ENCODE assay signal across 25 cellular contexts in the genomic region with DNA sequence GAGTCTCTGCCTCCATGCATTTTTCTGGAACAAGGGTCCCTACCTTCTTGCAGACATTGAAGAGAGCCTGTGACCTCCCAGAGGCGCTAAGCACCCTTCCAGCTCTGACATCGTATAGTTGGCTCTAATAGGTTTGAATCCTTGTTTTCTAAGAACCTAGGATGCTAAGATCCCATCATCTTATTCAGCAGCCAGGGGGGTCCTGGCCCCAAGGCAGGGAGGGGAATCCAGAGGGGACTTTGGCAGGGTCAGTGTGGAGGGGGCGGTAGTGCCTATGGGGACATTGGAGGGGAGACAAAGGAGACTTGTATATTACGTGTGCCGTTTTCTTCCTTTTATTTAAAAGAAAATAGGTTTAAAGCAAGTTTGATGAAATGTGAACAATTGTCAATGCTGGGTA. TPM values are rescaled to one million over a fixed set of nuclear protein-coding genes. Genes with fewer than 3 reads are reported as not detected.
"Had no signal": no experiment of that assay in that cellular context is flagged by ENCODE, and none has a peak within 500 bp of the region (broad histone marks: within the 10 kb centered on the region; RNA-seq: fewer than 3 reads in every experiment).

No MANE protein-coding gene starts in this region.

- H3K9me3 Mint-ChIP-seq: immature natural killer cell; nephron; stimulated activated naive B cell treated with anti-CD40 and anti-IgM and Interleukin-4, amounts not matched to agents 10 μg/mL and 1 μg/mL and 100 μg/mL, for 72 hours had no signal

- H3K4me3 ChIP-seq: left lung, lower lobe of right lung, ovary, skin epidermis, stomach, testis, thyroid gland, transverse colon, upper lobe of right lung had no signal

- H3K4me3 Mint-ChIP-seq: immature natural killer cell; stimulated activated naive B cell treated with anti-CD40 and anti-IgM and Interleukin-4, amounts not matched to agents 10 μg/mL and 1 μg/mL and 100 μg/mL, for 72 hours had no signal

- H3K27me3 ChIP-seq: testis had no signal

- H3K27ac ChIP-seq: left lung, lower lobe of right lung, ovary, stomach, testis, thyroid gland, transverse colon, upper lobe of right lung had no signal

- H3K36me3 Mint-ChIP-seq: immature natural killer cell; naive thymus-derived CD8-positive, alpha-beta T cell had no signal

- ATAC-seq: left colon; left lung; lower lobe of right lung; naive thymus-derived CD8-positive, alpha-beta T cell; right cardiac atrium; sciatic nerve; stimulated activated naive B cell treated with anti-CD40 and anti-IgM and Interleukin-4, amounts not matched to agents 10 μg/mL and 1 μg/mL and 100 μg/mL, for 72 hours; stimulated activated naive CD8-positive, alpha-beta T cell treated with anti-CD3 and anti-CD28 coated beads, Interleukin-15, Interleukin-2, amounts not matched to agents 100 U/mL and 50 U/mL, for 24 hours; upper lobe of right lung had no signal

- DNase-seq: immature natural killer cell; kidney; left colon; left lung; lower lobe of right lung; mesenchymal stem cell; naive thymus-derived CD8-positive, alpha-beta T cell; ovary; right cardiac atrium; stimulated activated CD4-positive, alpha-beta T cell treated with anti-CD3 and anti-CD28 coated beads, Interleukin-12 subunit alpha, Interleukin-12 subunit beta, amount 100 ng/mL, for 4 hours; stimulated activated CD4-positive, alpha-beta T cell treated with anti-CD3 and anti-CD28 coated beads, Interleukin-15, amount 100 ng/mL, for 24 hours; stimulated activated CD4-positive, alpha-beta T cell treated with anti-CD3 and anti-CD28 coated beads, Interleukin-2, amount 100 ng/mL, for 24 hours; stimulated activated CD4-positive, alpha-beta T cell treated with anti-CD3 and anti-CD28 coated beads, Interleukin-4, amount 100 ng/mL, for 1 hour; stimulated activated naive B cell treated with anti-CD40 and anti-IgM and Interleukin-4, amounts not matched to agents 10 μg/mL and 1 μg/mL and 100 μg/mL, for 72 hours; stimulated activated naive CD8-positive, alpha-beta T cell treated with anti-CD3 and anti-CD28 coated beads, Interleukin-15, Interleukin-2, amounts not matched to agents 100 U/mL and 50 U/mL, for 24 hours; stomach; testis; thyroid gland; transverse colon; upper lobe of right lung had no signal

- H3K9me3 ChIP-seq: left lung, lower lobe of right lung, ovary, stomach, testis, thyroid gland, transverse colon, upper lobe of right lung had no signal

- H3K36me3 ChIP-seq: left lung, lower lobe of right lung, ovary, stomach, thyroid gland, transverse colon, upper lobe of right lung had no signal

- H3K27ac Mint-ChIP-seq: immature natural killer cell; naive thymus-derived CD8-positive, alpha-beta T cell; nephron; progenitor cell of endocrine pancreas; stimulated activated naive B cell treated with anti-CD40 and anti-IgM and Interleukin-4, amounts not matched to agents 10 μg/mL and 1 μg/mL and 100 μg/mL, for 72 hours had no signal

- H3K4me1 ChIP-seq: testis had no signal

RNA-seq across cellular contexts. Expression of a gene that starts 3.4 kb away (rescaled TPM):
- total RNA-seq: naive thymus-derived CD8-positive, alpha-beta T cell; pulmonary artery endothelial cell had no signal
- polyA plus RNA-seq: immature natural killer cell; naive thymus-derived CD8-positive, alpha-beta T cell had no signal
